Comparison of ENCODE assay signal across 10 cellular contexts in the genomic region with DNA sequence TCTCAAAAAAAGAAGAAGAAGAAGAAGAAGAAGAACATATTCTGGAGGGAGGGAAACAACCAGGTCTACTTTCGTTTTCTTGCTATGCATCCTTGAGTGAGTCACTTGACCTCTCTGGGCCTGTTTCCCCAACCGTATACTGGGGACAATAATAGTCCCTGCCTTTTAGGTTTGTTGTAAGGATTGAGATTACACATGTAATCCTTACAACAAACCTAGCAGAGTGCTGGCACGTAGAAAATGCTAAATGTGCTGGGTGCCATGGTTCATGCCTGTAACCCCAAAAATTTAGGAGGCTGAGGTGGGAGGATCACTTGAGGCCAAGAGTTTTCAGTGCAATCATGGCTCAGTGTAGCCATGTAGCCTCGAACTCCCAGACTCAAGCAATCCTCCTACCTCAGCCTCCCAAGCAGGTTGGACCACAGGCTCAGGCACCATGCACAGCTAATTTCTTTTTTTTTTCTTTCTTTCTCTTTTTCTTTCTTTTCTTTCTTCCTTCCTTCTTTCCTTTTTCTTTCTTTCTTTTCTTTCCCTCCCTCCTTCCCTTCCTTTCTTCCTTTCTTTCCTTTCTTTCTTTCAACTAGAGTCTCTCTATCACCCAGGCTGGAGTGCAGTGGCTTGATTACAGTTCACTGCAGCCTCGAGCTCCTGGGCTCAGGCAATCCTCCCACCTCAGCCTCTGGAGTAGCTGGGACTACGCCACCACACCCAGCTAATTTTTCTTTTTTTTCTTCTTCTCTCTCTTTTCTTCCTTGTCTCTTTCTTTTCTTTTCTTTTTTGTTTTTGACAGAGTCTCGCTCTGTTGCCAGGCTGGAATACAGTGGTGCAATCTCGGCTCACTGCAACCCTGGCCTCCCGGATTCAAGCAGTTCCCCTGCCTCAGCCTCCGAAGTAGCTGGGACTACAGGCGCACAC. TPM values are rescaled to one million over a fixed set of nuclear protein-coding genes. Genes with fewer than 3 reads are reported as not detected.
DNase-seq lines count a peak whose midpoint lies in the region; ATAC-seq and TF ChIP-seq lines count a peak whose summit lies in the region.
"Had no signal": no experiment of that assay in that cellular context is flagged by ENCODE, and none has a peak within 500 bp of the region (broad histone marks: within the 10 kb centered on the region; RNA-seq: fewer than 3 reads in every experiment).

No MANE protein-coding gene starts in this region.

- peaks cover 8% of the 10 kb centered on the region in 2 experiments for H3K36me3 ChIP-seq in mesenchymal stem cell (ENCODE audit: control insufficient read depth in 1 of 2, insufficient read depth in 2 of 2, low read depth in 1 of 2, low read length in 2 of 2)

- no peak overlapping the region for H4K8ac ChIP-seq in mesenchymal stem cell (ENCODE audit: low read length)

- no peak overlapping the region for H4K91ac ChIP-seq in mesenchymal stem cell (ENCODE audit: low read length)

- H3K14ac ChIP-seq in mesenchymal stem cell (ENCODE audit: low read length in 2 of 2): no peak overlapping the region

- peaks cover 18% of the 10 kb centered on the region for H3K4me1 ChIP-seq in mesenchymal stem cell (ENCODE audit: control insufficient read depth, insufficient read depth, low read depth, low read length)

- H3K9me3 Mint-ChIP-seq in activated naive CD8-positive, alpha-beta T cell (ENCODE audit: low read depth): no peaks in the 10 kb centered on the region

- no peak overlapping the region for H3K23ac ChIP-seq in mesenchymal stem cell (ENCODE audit: low read length in 2 of 2)

- H3K27me3 ChIP-seq in mesenchymal stem cell (ENCODE audit: control insufficient read depth in 1 of 2, insufficient read depth in 1 of 2, low read length in 2 of 2): no peaks in the 10 kb centered on the region

- no peaks in the 10 kb centered on the region for H3K27me3 Mint-ChIP-seq in activated naive CD8-positive, alpha-beta T cell

- H3K4me3 ChIP-seq in mesenchymal stem cell (ENCODE audit: insufficient read depth in 1 of 2, low read depth in 1 of 2, low read length in 2 of 2): no peak overlapping the region

- TF ChIP-seq POLR2A in GM18505 (IDR thresholded peaks at IDR 0.05; ENCODE audit: borderline replicate concordance, extremely low read depth, insufficient read depth, insufficient read length): no peak

- H3K9ac ChIP-seq in mesenchymal stem cell (ENCODE audit: low read length): peak overlapping the region; percentile 100

- no peak overlapping the region for H2BK15ac ChIP-seq in mesenchymal stem cell (ENCODE audit: low read depth, poor library complexity, severe bottlenecking)

- DNase-seq in CD1c-positive myeloid dendritic cell (ENCODE audit: extremely low spot score) (peak; percentile 51), HCEC 1CT (peak; percentile 12), mesenchymal stem cell (peak; percentile 86), omental fat pad (ENCODE audit: low spot score) (no peak)
- DNase-seq: T1000 had no signal

- H3K27ac ChIP-seq in mesenchymal stem cell (ENCODE audit: low read length, poor library complexity, severe bottlenecking): no peak overlapping the region

- 90% methylated on average over 10 of the region's 11 CpGs for WGBS in mesenchymal stem cell

- H3K79me1 ChIP-seq in mesenchymal stem cell (replicated peaks; ENCODE audit: low read length, poor library complexity, severe bottlenecking): no peaks in the 10 kb centered on the region

- H3K4me2 ChIP-seq in mesenchymal stem cell (ENCODE audit: low read length, poor library complexity, severe bottlenecking): no peak overlapping the region

- H2BK120ac ChIP-seq in mesenchymal stem cell (ENCODE audit: low read depth, low read length): no peak overlapping the region

- H3K9me3 ChIP-seq in mesenchymal stem cell (ENCODE audit: control insufficient read depth, low read length): no peaks in the 10 kb centered on the region

- H2BK5ac ChIP-seq in mesenchymal stem cell (ENCODE audit: low read depth, low read length, poor library complexity, severe bottlenecking): no peak overlapping the region

- peaks cover 7% of the 10 kb centered on the region for H3K36me3 Mint-ChIP-seq in activated naive CD8-positive, alpha-beta T cell

- no peak overlapping the region for H2BK12ac ChIP-seq in mesenchymal stem cell (ENCODE audit: low read length in 2 of 2)

- TF ChIP-seq CTCF in omental fat pad (IDR thresholded peaks at IDR 0.05): no peak

- H3K4ac ChIP-seq in mesenchymal stem cell (ENCODE audit: low read depth in 1 of 2, low read length in 2 of 2): no peak overlapping the region

- ATAC-seq in omental fat pad (ENCODE audit: low FRiP score) (no peak), HG02571 (IDR thresholded peaks at IDR 0.05; ENCODE audit: unreplicated experiment) (no peak), GM18505 (IDR thresholded peaks at IDR 0.05; ENCODE audit: unreplicated experiment) (no peak), HG03280 (IDR thresholded peaks at IDR 0.05; ENCODE audit: unreplicated experiment) (no peak)

- H3K4me1 Mint-ChIP-seq in activated naive CD8-positive, alpha-beta T cell (ENCODE audit: low read depth): peaks cover 41% of the 10 kb centered on the region

- H2AK5ac ChIP-seq in mesenchymal stem cell (ENCODE audit: low read length, severe bottlenecking): no peak overlapping the region

- H2AFZ ChIP-seq in mesenchymal stem cell (ENCODE audit: low read depth, low read length): no peak overlapping the region

- no peak overlapping the region for H3K18ac ChIP-seq in mesenchymal stem cell (ENCODE audit: low read depth in 1 of 2, low read length in 2 of 2)

- H3K4me3 Mint-ChIP-seq in activated naive CD8-positive, alpha-beta T cell: peak overlapping the region; percentile 76

- peak overlapping the region; percentile 94 for H3K27ac Mint-ChIP-seq in activated naive CD8-positive, alpha-beta T cell

RNA-seq across cellular contexts. Expression of a gene that starts 7.0 kb away (rescaled TPM):
- polyA plus RNA-seq in mesenchymal stem cell (2013, experiment 1 of 2): 135 TPM
- 129 TPM for polyA plus RNA-seq in mesenchymal stem cell (2013, experiment 2 of 2)
- total RNA-seq in omental fat pad: 100 to 1,000 TPM; 110 to 253 (median 210) TPM

RNA-seq across cellular contexts. Expression of a gene that starts 7.0 kb away (rescaled TPM):
- polyA plus RNA-seq in mesenchymal stem cell (2013, experiment 1 of 2): 50.2 TPM
- 53.2 TPM for polyA plus RNA-seq in mesenchymal stem cell (2013, experiment 2 of 2)
- total RNA-seq in omental fat pad: 10 to 100 TPM; 41.0 to 97.6 (median 53.9) TPM

RNA-seq across cellular contexts. Expression of a gene that starts 39.2 kb away (rescaled TPM):
- 82.1 TPM for polyA plus RNA-seq in mesenchymal stem cell (2013, experiment 1 of 2)
- 85.0 TPM for polyA plus RNA-seq in mesenchymal stem cell (2013, experiment 2 of 2)
- total RNA-seq in omental fat pad: 10 to 100 TPM; 12.0 to 44.7 (median 23.0) TPM

RNA-seq across cellular contexts. Expression of a gene that starts 40.7 kb away (rescaled TPM):
- polyA plus RNA-seq in mesenchymal stem cell (2013, experiment 1 of 2): 20.0 TPM
- 16.9 TPM for polyA plus RNA-seq in mesenchymal stem cell (2013, experiment 2 of 2)
- total RNA-seq in omental fat pad: 10 to 100 TPM; 27.0 to 70.5 (median 39.2) TPM

RNA-seq across cellular contexts. Expression of a gene that starts 54.6 kb away (rescaled TPM):
- 0.68 TPM for polyA plus RNA-seq in mesenchymal stem cell (2013, experiment 1 of 2)
- polyA plus RNA-seq in mesenchymal stem cell (2013, experiment 2 of 2): 0.79 TPM
- total RNA-seq in omental fat pad: 10 to 100 TPM in 3 of 4 donors, 1 to 10 TPM in 1; 5.5 to 29.9 (median 20.5) TPM
- total RNA-seq: MCF 10A had no signal
